In the genomic region with DNA sequence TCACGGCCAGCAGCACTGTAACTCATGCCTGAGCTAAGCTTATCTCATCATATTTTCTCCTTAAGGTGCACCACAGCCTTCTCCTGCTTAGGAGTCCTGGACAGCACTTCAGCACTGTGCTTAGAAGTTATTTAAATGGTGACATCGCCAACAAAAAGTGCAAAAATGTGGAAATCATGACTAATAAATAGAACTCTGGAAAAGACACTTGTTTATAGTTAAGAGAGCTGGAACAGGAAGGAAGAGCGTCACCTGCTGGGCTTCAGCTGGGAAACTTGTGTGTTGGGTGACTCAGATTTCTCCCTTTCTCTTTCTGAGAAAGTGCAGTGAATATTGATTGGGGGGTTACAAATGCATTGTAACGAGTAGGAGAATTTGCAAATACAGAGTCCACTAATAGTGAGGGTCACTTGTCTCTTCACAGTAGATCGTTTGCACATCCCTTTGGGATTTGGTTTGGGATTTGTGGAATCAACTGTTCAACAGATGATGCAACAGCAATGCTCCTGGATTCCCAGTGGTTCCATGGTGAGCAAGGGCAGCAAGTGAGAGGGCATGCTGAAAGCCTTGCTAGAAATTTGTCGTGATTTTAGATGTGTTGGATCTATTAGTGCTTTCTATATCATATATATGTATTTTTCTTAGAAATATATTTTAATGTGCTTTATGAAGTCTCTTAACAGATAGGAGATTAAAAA, we compare ENCODE assay signal across 13 cellular contexts.
A peak's percentile ranks its signal among the peaks of the same experiment; 100 is the strongest.
DNase-seq lines count a peak whose midpoint lies in the region; ATAC-seq, FAIRE-seq and TF ChIP-seq lines count a peak whose summit lies in the region.
"Had no signal": no experiment of that assay in that cellular context is flagged by ENCODE, and none has a peak within 500 bp of the region (broad histone marks: within the 10 kb centered on the region; RNA-seq: fewer than 3 reads in every experiment).

No MANE protein-coding gene starts in this region.

- H3K4me3 ChIP-seq in LNCaP clone FGC (ENCODE audit: low read depth, low read length) (no peak overlapping the region), HepG2 (replicated peaks in 1 of 3; ENCODE audit: insufficient read depth in 1 of 3, low read depth in 2 of 3, low read length in 3 of 3) (no peak overlapping the region), tibial artery (no peak overlapping the region), esophagus squamous epithelium (no peak overlapping the region)
- H3K4me3 ChIP-seq: body of pancreas, esophagus muscularis mucosa had no signal

- H3K79me2 ChIP-seq in HepG2 (ENCODE audit: insufficient read depth, low read length) = peaks cover 3% of the 10 kb centered on the region

- POLR2A ChIA-PET in HepG2 (lab: Yijun Ruan, JAX) = no interaction called here

- CTCF ChIA-PET in HepG2 (lab: Yijun Ruan, JAX; ENCODE audit: low intra/inter-chr PET ratio, low total read pairs) = no interaction called here

- TF ChIP-seq POLR2A in HepG2 (IDR thresholded peaks at IDR 0.05; ENCODE audit: insufficient read depth in 1 of 2, low read depth in 2 of 2, low read length in 2 of 2) (no peak), esophagus squamous epithelium (IDR thresholded peaks at IDR 0.05) (no peak)

- no peaks in the 10 kb centered on the region for H4K20me1 ChIP-seq in HepG2 (ENCODE audit: insufficient read depth, low read length)

- in situ Hi-C loops in HepG2 (cut with HindIII; ENCODE audit: extremely low pct_ligation_motif_present, low pct_unique_long_range_greater_than_20kb) = no loop called here

- H3K9me3 ChIP-seq in HepG2 (ENCODE audit: low read length) = 0 out of 2 replicates have a peak, but pooled peaks cover 6% of the 10 kb centered on the region
- peaks cover 0 to 6% (median 0%) of the 10 kb centered on the region in 3 donors for H3K9me3 ChIP-seq in tibial artery
- H3K9me3 ChIP-seq in esophagus squamous epithelium = peaks cover 0 to 6% (median 0%) of the 10 kb centered on the region in 3 donors
- H3K9me3 ChIP-seq: body of pancreas had no signal

- peak; percentile 46; the same call in 2 of the 3 replicates for ATAC-seq in HepG2
- ATAC-seq: body of pancreas, left colon had no signal

- no peak for TF ChIP-seq RAD21 in HepG2 (CRISPR knock-in tag; IDR thresholded peaks at IDR 0.05)

- no peak overlapping the region for H3K4me2 ChIP-seq in HepG2 (ENCODE audit: low read depth, low read length)

- H3K27ac ChIP-seq in HepG2 (ENCODE audit: extremely low read length, insufficient read depth, low read length) = no peak overlapping the region
- H3K27ac ChIP-seq in tibial artery = no peak overlapping the region
- H3K27ac ChIP-seq in esophagus squamous epithelium = no peak overlapping the region
- H3K27ac ChIP-seq: body of pancreas, esophagus muscularis mucosa had no signal

- H3K36me3 ChIP-seq in HepG2 (replicated peaks in 1 of 2; ENCODE audit: control insufficient read depth in 1 of 2, insufficient read depth in 2 of 2, low read length in 2 of 2) = no peaks in the 10 kb centered on the region
- no peaks in the 10 kb centered on the region for H3K36me3 ChIP-seq in tibial artery
- H3K36me3 ChIP-seq in esophagus squamous epithelium = no peaks in the 10 kb centered on the region
- H3K36me3 ChIP-seq: esophagus muscularis mucosa had no signal

- intact Hi-C loops in HepG2 (cut with micrococcal nuclease; ENCODE audit: unreplicated experiment) = loop anchor here (10.0 kb wide), 2 partner anchors 590 to 640 kb away; no protein-coding TSS in a partner anchor
- intact Hi-C loops in tibial artery (cut with DNase I; ENCODE audit: low total_unique reads) = no loop called here
- intact Hi-C loops in esophagus squamous epithelium (cut with DNase I) = no loop called here

- DNase-seq in EH (ENCODE audit: low read depth) (peak; percentile 28), LNCaP clone FGC (ENCODE audit: low read depth) (no peak), dermis blood vessel endothelial cell (peak; percentile 1), HepG2 (ENCODE audit: low spot score) (peak; percentile 22), NCI-H1048 (lab: John Stamatoyannopoulos, UW) (no peak), CD1c-positive myeloid dendritic cell (ENCODE audit: extremely low spot score) (no peak), tibial artery (no peak), esophagus squamous epithelium (lab: John Stamatoyannopoulos, UW) (no peak)
- DNase-seq: activated T-cell treated with anti-CD3 and anti-CD28 coated beads, Interleukin-2, amount 50 U/mL, for 24 hours; body of pancreas; left colon; NCI-H524 had no signal

- H3K27me3 ChIP-seq in HepG2 (ENCODE audit: control insufficient read depth in 1 of 2, insufficient read depth in 2 of 2, low read length in 2 of 2) (no peaks in the 10 kb centered on the region; a peak in 1 of 5 replicates), tibial artery (no peaks in the 10 kb centered on the region), esophagus squamous epithelium (no peaks in the 10 kb centered on the region)
- H3K27me3 ChIP-seq: body of pancreas, esophagus muscularis mucosa had no signal

- whole genome bisulfite sequencing in HepG2 (ENCODE audit: low lambda C conversion rate) = 43% methylated on average over 6 of the region's 6 CpGs
- WGBS in esophagus squamous epithelium, 2 donors = 52 to 61% methylated on average over 6 of the region's 6 CpGs

- H3K4me1 ChIP-seq in HepG2 (ENCODE audit: insufficient read depth, low read length) = peaks cover 20% of the 10 kb centered on the region; the same call in 1 of the 2 replicates
- H3K4me1 ChIP-seq in tibial artery = peaks cover 0 to under 1% (median under 1%) of the 10 kb centered on the region in 4 donors
- H3K4me1 ChIP-seq in esophagus squamous epithelium = no peaks in the 10 kb centered on the region
- H3K4me1 ChIP-seq: body of pancreas, esophagus muscularis mucosa had no signal

- TF ChIP-seq CTCF in LNCaP clone FGC (IDR thresholded peaks at IDR 0.05; ENCODE audit: control insufficient read depth, extremely low read depth, insufficient read depth) (peak; percentile 45), HepG2 (CRISPR knock-in tag; IDR thresholded peaks at IDR 0.05) (peak; percentile 49), tibial artery (IDR thresholded peaks at IDR 0.05) (no peak), esophagus squamous epithelium (IDR thresholded peaks at IDR 0.05) (no peak)

- no peak for TF ChIP-seq EP300 in HepG2 (IDR thresholded peaks at IDR 0.05; ENCODE audit: low read depth in 2 of 2, low read length in 2 of 2)
- no peak for TF ChIP-seq EP300 in HepG2 (CRISPR knock-in tag; IDR thresholded peaks at IDR 0.05; ENCODE audit: borderline replicate concordance)

- BruUV-seq in HepG2 (replicated peaks; lab: Mats Ljungman, UMichigan) = no TSS peak

- no peak overlapping the region for H3K9ac ChIP-seq in HepG2 (ENCODE audit: insufficient read depth, low read depth, low read length)

- no peak for FAIRE-seq in HepG2 (lab: Jason Lieb, UNC)

- H2AFZ ChIP-seq in HepG2 (ENCODE audit: low read length) = no peak overlapping the region

TF ChIP-seq in HepG2, 621 proteins besides CTCF, POLR2A, EP300 and RAD21 (continues in another document):
- TF ChIP-seq ZKSCAN1 (IDR thresholded peaks at IDR 0.05; ENCODE audit: low read length) (no peak), YEATS4 (CRISPR knock-in tag; IDR thresholded peaks at IDR 0.05; ENCODE audit: borderline replicate concordance) (no peak), CERS6 (CRISPR knock-in tag; IDR thresholded peaks at IDR 0.05) (no peak), MAFG (CRISPR knock-in tag; IDR thresholded peaks at IDR 0.05) (no peak), ZNF12 (CRISPR knock-in tag; IDR thresholded peaks at IDR 0.05) (no peak), GABPB1 (CRISPR knock-in tag; IDR thresholded peaks at IDR 0.05) (no peak), PLSCR1 (CRISPR knock-in tag; IDR thresholded peaks at IDR 0.05; ENCODE audit: borderline replicate concordance) (no peak), MED1 (CRISPR knock-in tag; IDR thresholded peaks at IDR 0.05) (no peak), ZMYM4 (CRISPR knock-in tag; IDR thresholded peaks at IDR 0.05) (peak; percentile 40), FOSL2 (CRISPR knock-in tag; IDR thresholded peaks at IDR 0.05) (0 out of 2 replicates have a peak, but pooled peaks have one; percentile 26)
- TF ChIP-seq, protein P1, sequence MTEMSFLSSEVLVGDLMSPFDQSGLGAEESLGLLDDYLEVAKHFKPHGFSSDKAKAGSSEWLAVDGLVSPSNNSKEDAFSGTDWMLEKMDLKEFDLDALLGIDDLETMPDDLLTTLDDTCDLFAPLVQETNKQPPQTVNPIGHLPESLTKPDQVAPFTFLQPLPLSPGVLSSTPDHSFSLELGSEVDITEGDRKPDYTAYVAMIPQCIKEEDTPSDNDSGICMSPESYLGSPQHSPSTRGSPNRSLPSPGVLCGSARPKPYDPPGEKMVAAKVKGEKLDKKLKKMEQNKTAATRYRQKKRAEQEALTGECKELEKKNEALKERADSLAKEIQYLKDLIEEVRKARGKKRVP (CRISPR knock-in tag; IDR thresholded peaks at IDR 0.05) = peak in 1 of 2 experiments; percentile 68; a peak in 1 of 4 replicates
- TF ChIP-seq, protein P2, sequence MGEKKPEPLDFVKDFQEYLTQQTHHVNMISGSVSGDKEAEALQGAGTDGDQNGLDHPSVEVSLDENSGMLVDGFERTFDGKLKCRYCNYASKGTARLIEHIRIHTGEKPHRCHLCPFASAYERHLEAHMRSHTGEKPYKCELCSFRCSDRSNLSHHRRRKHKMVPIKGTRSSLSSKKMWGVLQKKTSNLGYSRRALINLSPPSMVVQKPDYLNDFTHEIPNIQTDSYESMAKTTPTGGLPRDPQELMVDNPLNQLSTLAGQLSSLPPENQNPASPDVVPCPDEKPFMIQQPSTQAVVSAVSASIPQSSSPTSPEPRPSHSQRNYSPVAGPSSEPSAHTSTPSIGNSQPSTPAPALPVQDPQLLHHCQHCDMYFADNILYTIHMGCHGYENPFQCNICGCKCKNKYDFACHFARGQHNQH (CRISPR knock-in tag; IDR thresholded peaks at IDR 0.05) = no peak

Comparison
In these comparisons a context has a peak if more than half of its experiments do, and no peak if none do; other contexts are left out.
1. DNase-seq: peak in EH (single experiment), dermis blood vessel endothelial cell (single experiment) and HepG2 (single experiment); none in LNCaP clone FGC (single experiment), NCI-H1048 (single experiment), CD1c-positive myeloid dendritic cell (single experiment), tibial artery (0 of 2) and esophagus squamous epithelium (single experiment).
2. CTCF ChIP-seq: peak in LNCaP clone FGC (single experiment) and HepG2 (single experiment); none in tibial artery (0 of 2) and esophagus squamous epithelium (0 of 6).